Comparison of ENCODE assay signal across 17 cellular contexts in genomic region chr9:519579-519978, GRCh38.
"Had no signal": no experiment of that assay in that cellular context is flagged by ENCODE, and none has a peak within 500 bp of the region (broad histone marks: within the 10 kb centered on the region; RNA-seq: fewer than 3 reads in every experiment).

No MANE protein-coding gene starts in this region.

- H3K27ac Mint-ChIP-seq: activated CD8-positive, alpha-beta memory T cell treated with anti-CD3 and anti-CD28 coated beads, Interleukin-2, amount 10 ng/mL, durations not matched to agents 7 days and 5 days; activated T-cell treated with anti-CD3 and anti-CD28 coated beads, Interleukin-2, amount 50 U/mL, for 24 hours; endodermal cell had no signal

- H3K36me3 ChIP-seq: cardiac muscle cell, right atrium auricular region had no signal

- H3K4me3 Mint-ChIP-seq: activated CD8-positive, alpha-beta memory T cell treated with anti-CD3 and anti-CD28 coated beads, Interleukin-2, amount 10 ng/mL, durations not matched to agents 7 days and 5 days; activated T-cell treated with anti-CD3 and anti-CD28 coated beads, Interleukin-2, amount 50 U/mL, for 24 hours; endodermal cell had no signal

- DNase-seq: activated CD4-positive, CD25-positive, alpha-beta regulatory T cell treated with anti-CD3 and anti-CD28 coated beads, Interleukin-2, amount 50 U/mL, for 72 hours; activated CD8-positive, alpha-beta memory T cell treated with anti-CD3 and anti-CD28 coated beads, Interleukin-2, amount 10 ng/mL, durations not matched to agents 7 days and 5 days; activated effector memory CD4-positive, alpha-beta T cell treated with anti-CD3 and anti-CD28 coated beads, Interleukin-2, amount 50 U/mL, for 16 hours; activated T-cell treated with anti-CD3 and anti-CD28 coated beads, Interleukin-2, amount 50 U/mL, for 24 hours; dorsolateral prefrontal cortex; endodermal cell; kidney; stimulated activated CD4-positive, alpha-beta T cell treated with anti-CD3 and anti-CD28 coated beads, Interleukin-15, amount 100 ng/mL, for 24 hours; stimulated activated CD4-positive, alpha-beta T cell treated with anti-CD3 and anti-CD28 coated beads, Interleukin-4, amount 100 ng/mL, for 1 hour; stimulated activated naive CD4-positive, alpha-beta T cell treated with Interleukin-2 at 50 U/mL for 16 hours; substantia nigra; T-helper 9 cell; trophoblast cell had no signal

- H3K9ac ChIP-seq: parathyroid adenoma had no signal

- H3K4me3 ChIP-seq: cardiac muscle cell, dorsolateral prefrontal cortex, right atrium auricular region, SK-N-MC had no signal

- H3K27ac ChIP-seq: cardiac muscle cell, dorsolateral prefrontal cortex, parathyroid adenoma, right atrium auricular region, SK-N-MC had no signal

- H3K27me3 ChIP-seq: cardiac muscle cell, dorsolateral prefrontal cortex, right atrium auricular region had no signal

- H3K27me3 Mint-ChIP-seq: activated CD8-positive, alpha-beta memory T cell treated with anti-CD3 and anti-CD28 coated beads, Interleukin-2, amount 10 ng/mL, durations not matched to agents 7 days and 5 days; activated T-cell treated with anti-CD3 and anti-CD28 coated beads, Interleukin-2, amount 50 U/mL, for 24 hours had no signal

- ATAC-seq: activated CD8-positive, alpha-beta memory T cell treated with anti-CD3 and anti-CD28 coated beads, Interleukin-2, amount 10 ng/mL, durations not matched to agents 7 days and 5 days had no signal

- H3K36me3 Mint-ChIP-seq: activated CD8-positive, alpha-beta memory T cell treated with anti-CD3 and anti-CD28 coated beads, Interleukin-2, amount 10 ng/mL, durations not matched to agents 7 days and 5 days had no signal

- H3K79me2 ChIP-seq: parathyroid adenoma had no signal

- H3K9me3 ChIP-seq: right atrium auricular region had no signal

- FAIRE-seq: kidney had no signal

- H2AFZ ChIP-seq: parathyroid adenoma had no signal

- H3K9me3 Mint-ChIP-seq: activated T-cell treated with anti-CD3 and anti-CD28 coated beads, Interleukin-2, amount 50 U/mL, for 24 hours had no signal

- H3K4me1 ChIP-seq: parathyroid adenoma had no signal
